ENCODE assay signal across 8 cellular contexts in genomic region chr11:8681837-8682218, GRCh38. TPM values are rescaled to one million over a fixed set of nuclear protein-coding genes. Genes with fewer than 3 reads are reported as not detected.
DNase-seq lines count a peak whose midpoint lies in the region; ATAC-seq, FAIRE-seq and TF ChIP-seq lines count a peak whose summit lies in the region.

No MANE protein-coding gene starts in this region.

- peak overlapping the region; percentile 95 to 98 for H3K4me3 ChIP-seq in right atrium auricular region
- peak overlapping the region; percentile 90 for H3K4me3 ChIP-seq in bronchial epithelial cell (ENCODE audit: low read depth, low read length)
- peak overlapping the region; percentile 90 for H3K4me3 ChIP-seq in mucosa of descending colon

- in situ Hi-C loops in KBM-7 (cut with MboI; ENCODE audit: low pct_unique_long_range_greater_than_20kb, low sequenced_read_pairs) = no loop called here

- intact Hi-C loops in left ventricle myocardium superior (cut with micrococcal nuclease) (no loop called here), mucosa of descending colon (cut with DNase I, micrococcal nuclease) (no loop called here)

- peak; percentile 57 for DNase-seq in right atrium auricular region (ENCODE audit: low spot score)
- no peak for DNase-seq in left ventricle myocardium superior
- DNase-seq in bronchial epithelial cell (ENCODE audit: low read depth) = peak; percentile 21
- DNase-seq in mucosa of descending colon = no peak
- DNase-seq in NCI-H2107 (lab: John Stamatoyannopoulos, UW) = no peak
- no peak for DNase-seq in HTR-8/SVneo (ENCODE audit: insufficient read length, low spot score)
- no peak for DNase-seq in HCEC 1CT
- DNase-seq in KBM-7 = no peak

- H3K27me3 ChIP-seq in right atrium auricular region (no peaks in the 10 kb centered on the region), bronchial epithelial cell (ENCODE audit: control insufficient read depth, insufficient read depth, low read length) (no peaks in the 10 kb centered on the region)

- H3K9me3 ChIP-seq in right atrium auricular region (no peaks in the 10 kb centered on the region), mucosa of descending colon (no peaks in the 10 kb centered on the region)

- TF ChIP-seq CTCF in right atrium auricular region (IDR thresholded peaks at IDR 0.05) (no peak), bronchial epithelial cell (IDR thresholded peaks at IDR 0.05; ENCODE audit: insufficient read depth, low read length, severe bottlenecking) (no peak), mucosa of descending colon (IDR thresholded peaks at IDR 0.05) (no peak)

- FAIRE-seq in bronchial epithelial cell (lab: Jason Lieb, UNC) (no peak), HTR-8/SVneo (lab: Jason Lieb, UNC) (no peak)

- H3K27ac ChIP-seq in right atrium auricular region = peak overlapping the region; percentile 93 to 97

- H3K36me3 ChIP-seq in right atrium auricular region = peaks cover 29% of the 10 kb centered on the region
- peaks cover 16% of the 10 kb centered on the region for H3K36me3 ChIP-seq in bronchial epithelial cell (ENCODE audit: control insufficient read depth, insufficient read depth, low read length)
- no peaks in the 10 kb centered on the region for H3K36me3 ChIP-seq in mucosa of descending colon (ENCODE audit: low read depth)

- H3K4me1 ChIP-seq in right atrium auricular region = peaks cover 0 to 25% of the 10 kb centered on the region in 2 donors
- peaks cover 15% of the 10 kb centered on the region for H3K4me1 ChIP-seq in mucosa of descending colon (ENCODE audit: low read depth)

- ATAC-seq in left ventricle myocardium superior = no peak
- no peak for ATAC-seq in mucosa of descending colon

RNA-seq across cellular contexts. Expression of gene TRIM66, which starts 0.6 kb away (rescaled TPM):
- total RNA-seq in right atrium auricular region (1 to 10 TPM in 1 of 2 donors, under 1 TPM in 1; 0.56 to 3.7 TPM), left ventricle myocardium superior (2.6 TPM), bronchial epithelial cell (4.2 and 5.4 TPM in 2 replicates), mucosa of descending colon (10 to 100 TPM in 2 of 3 donors, 1 to 10 TPM in 1; 9.6 to 21.3 (median 15.9) TPM)

RNA-seq across cellular contexts. Expression of gene RPL27A, which starts 0.8 kb away (rescaled TPM):
- 100 to 1,000 TPM; 598 to 620 TPM for total RNA-seq in right atrium auricular region
- 588 TPM for total RNA-seq in left ventricle myocardium superior
- 1,214 and 1,407 TPM in 2 replicates for total RNA-seq in bronchial epithelial cell
- total RNA-seq in mucosa of descending colon = 100 to 1,000 TPM; 634 to 807 (median 704) TPM

Comparison
In these comparisons a context has a peak if more than half of its experiments do, and no peak if none do; other contexts are left out.
1. DNase-seq: peak in right atrium auricular region (single experiment) and bronchial epithelial cell (single experiment); none in left ventricle myocardium superior (single experiment), mucosa of descending colon (0 of 3), NCI-H2107 (single experiment), HTR-8/SVneo (single experiment), HCEC 1CT (single experiment) and KBM-7 (single experiment).
2. Peak in every context shown above with its lines, with median percentiles within 50 percentile points of each other: H3K4me3 ChIP-seq.